9 cellular contexts compared by ENCODE assay signal in the genomic region with DNA sequence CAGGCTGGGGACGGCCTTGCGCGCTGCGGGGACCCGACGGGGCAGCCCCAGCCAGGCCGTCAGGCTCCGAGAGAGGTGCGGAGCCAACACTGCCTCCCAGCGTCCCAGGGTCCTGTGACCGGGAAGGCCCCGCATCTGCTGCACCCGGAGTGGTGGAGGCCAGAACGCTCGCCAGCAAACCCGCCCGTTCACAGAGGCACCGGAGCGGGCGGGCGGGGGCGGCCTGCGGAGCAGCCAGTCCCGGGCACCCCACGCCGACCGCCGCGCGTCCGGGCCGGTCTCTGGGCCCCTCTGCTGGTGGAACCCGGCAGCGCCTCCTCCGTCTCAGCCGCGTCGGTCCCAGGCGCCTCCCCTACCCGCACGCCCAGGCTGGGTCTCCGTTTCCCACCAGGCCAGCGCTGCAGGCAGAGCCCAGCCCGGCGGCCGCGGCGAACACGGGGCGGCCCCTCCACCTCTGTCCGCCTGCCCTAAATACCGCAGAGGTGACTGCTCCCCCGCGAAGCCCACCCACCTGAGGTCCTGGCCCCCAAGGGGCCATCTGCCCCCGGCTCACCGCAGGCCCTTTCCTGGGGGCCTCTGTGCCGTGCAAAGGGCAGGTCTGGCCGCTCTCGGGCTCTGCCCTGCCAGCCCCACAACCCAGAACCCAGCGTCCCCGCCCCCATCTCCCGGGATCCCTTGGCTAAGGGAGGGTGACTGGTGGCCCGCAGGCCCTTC. TPM values are rescaled to one million over a fixed set of nuclear protein-coding genes. Genes with fewer than 3 reads are reported as not detected.
A peak's percentile ranks its signal among the peaks of the same experiment; 100 is the strongest.
DNase-seq lines count a peak whose midpoint lies in the region; ATAC-seq and TF ChIP-seq lines count a peak whose summit lies in the region.
"Had no signal": no experiment of that assay in that cellular context is flagged by ENCODE, and none has a peak within 500 bp of the region (broad histone marks: within the 10 kb centered on the region; RNA-seq: fewer than 3 reads in every experiment).

No MANE protein-coding gene starts in this region.

- H3K4me1 ChIP-seq in esophagus squamous epithelium: peaks cover 24 to 36% (median 27%) of the 10 kb centered on the region in 3 donors
- H3K4me1 ChIP-seq in naive thymus-derived CD4-positive, alpha-beta T cell (ENCODE audit: control insufficient read depth in 2 of 2, insufficient read depth in 2 of 2, low read length in 2 of 2): peaks cover 3% of the 10 kb centered on the region in 2 donors

- no peaks in the 10 kb centered on the region for H3K9me3 Mint-ChIP-seq in activated T-cell treated with anti-CD3 and anti-CD28 coated beads, Interleukin-2, amount 50 U/mL, for 72 hours
- H3K9me3 Mint-ChIP-seq in naive thymus-derived CD4-positive, alpha-beta T cell: no peaks in the 10 kb centered on the region

- no peaks in the 10 kb centered on the region for H3K9me3 ChIP-seq in esophagus squamous epithelium
- no peaks in the 10 kb centered on the region for H3K9me3 ChIP-seq in naive thymus-derived CD4-positive, alpha-beta T cell (ENCODE audit: control insufficient read depth in 2 of 3, low read length in 3 of 3)

- H3K36me3 Mint-ChIP-seq in activated T-cell treated with anti-CD3 and anti-CD28 coated beads, Interleukin-2, amount 50 U/mL, for 72 hours (ENCODE audit: insufficient read depth in 2 of 2): peaks cover 0 to 3% of the 10 kb centered on the region in 2 donors
- H3K36me3 Mint-ChIP-seq in naive thymus-derived CD4-positive, alpha-beta T cell: peaks cover 0 to 11% (median 7%) of the 10 kb centered on the region in 5 donors

- peak; percentile 16 for DNase-seq in NCI-H2029 (lab: John Stamatoyannopoulos, UW)
- DNase-seq in NCI-H2029 treated with DMSO at 0.1 percent for 48 hours (lab: John Stamatoyannopoulos, UW): no peak
- DNase-seq in NCI-H510A treated with DMSO at 0.1 percent for 48 hours (lab: John Stamatoyannopoulos, UW): peak; percentile 43
- DNase-seq in activated T-cell treated with anti-CD3 and anti-CD28 coated beads, Interleukin-2, amount 50 U/mL, for 72 hours: peak; percentile 78 to 82
- no peak for DNase-seq in esophagus squamous epithelium (lab: John Stamatoyannopoulos, UW)
- peak; percentile 34 to 76 (median 48) for DNase-seq in naive thymus-derived CD4-positive, alpha-beta T cell
- peak; percentile 71 for DNase-seq in stimulated activated naive CD8-positive, alpha-beta T cell treated with anti-CD3 and anti-CD28 coated beads, Interleukin-15, Interleukin-2, amounts not matched to agents 100 U/mL and 50 U/mL, for 24 hours
- DNase-seq in NCI-H1048 (lab: John Stamatoyannopoulos, UW): no peak
- DNase-seq: DND-41 had no signal

- peak; percentile 91 for ATAC-seq in activated T-cell treated with anti-CD3 and anti-CD28 coated beads, Interleukin-2, amount 50 U/mL, for 72 hours (replicated peaks in 1 of 2)
- peak; percentile 88 for ATAC-seq in naive thymus-derived CD4-positive, alpha-beta T cell
- ATAC-seq in stimulated activated naive CD8-positive, alpha-beta T cell treated with anti-CD3 and anti-CD28 coated beads, Interleukin-15, Interleukin-2, amounts not matched to agents 100 U/mL and 50 U/mL, for 24 hours: peak; percentile 86

- CTCF ChIA-PET in naive thymus-derived CD4-positive, alpha-beta T cell (lab: Charles Lee): no interaction called here

- WGBS in esophagus squamous epithelium, 2 donors: no CpG with 5 or more reads among the region's 63 CpGs

- peak overlapping the region; percentile 23 to 65 (median 38) for H3K4me3 ChIP-seq in esophagus squamous epithelium
- no peak overlapping the region for H3K4me3 ChIP-seq in naive thymus-derived CD4-positive, alpha-beta T cell (ENCODE audit: low read length)

- intact Hi-C loops in esophagus squamous epithelium (cut with DNase I): loop anchor here (5.0 kb wide), 1 partner anchor 110 kb away; no protein-coding TSS in a partner anchor
- intact Hi-C loops in naive thymus-derived CD4-positive, alpha-beta T cell (cut with micrococcal nuclease): loop anchor here (1.0 to 2.0 kb wide), 4 partner anchors 104 to 112 kb away; a partner anchor contains a TSS

- H3K4me3 Mint-ChIP-seq in activated T-cell treated with anti-CD3 and anti-CD28 coated beads, Interleukin-2, amount 50 U/mL, for 72 hours: peak overlapping the region in 1 of 2 donors; percentile 43
- peak overlapping the region in 1 of 10 donors; percentile 61 for H3K4me3 Mint-ChIP-seq in naive thymus-derived CD4-positive, alpha-beta T cell

- peaks cover 6% of the 10 kb centered on the region for H3K4me1 Mint-ChIP-seq in activated T-cell treated with anti-CD3 and anti-CD28 coated beads, Interleukin-2, amount 50 U/mL, for 72 hours (ENCODE audit: low read depth)
- H3K4me1 Mint-ChIP-seq in naive thymus-derived CD4-positive, alpha-beta T cell: peaks cover 0 to 12% (median 6%) of the 10 kb centered on the region in 7 donors

- POLR2A ChIA-PET in naive thymus-derived CD4-positive, alpha-beta T cell (lab: Charles Lee): no interaction called here

- peak overlapping the region in 3 of 4 donors; percentile 7 to 55 (median 44) for H3K27ac ChIP-seq in esophagus squamous epithelium
- H3K27ac ChIP-seq in naive thymus-derived CD4-positive, alpha-beta T cell (ENCODE audit: low read depth, low read length): no peak overlapping the region

- H3K27me3 ChIP-seq in esophagus squamous epithelium: peaks cover 0 to 5% (median 0%) of the 10 kb centered on the region in 4 donors
- H3K27me3 ChIP-seq in naive thymus-derived CD4-positive, alpha-beta T cell (ENCODE audit: control insufficient read depth in 2 of 2, insufficient read depth in 2 of 2, low read length in 2 of 2): no peaks in the 10 kb centered on the region

- no peak for TF ChIP-seq POLR2A in esophagus squamous epithelium (IDR thresholded peaks at IDR 0.05)

- H3K27ac Mint-ChIP-seq in activated T-cell treated with anti-CD3 and anti-CD28 coated beads, Interleukin-2, amount 50 U/mL, for 72 hours: no peak overlapping the region
- H3K27ac Mint-ChIP-seq in naive thymus-derived CD4-positive, alpha-beta T cell: no peak overlapping the region

- H3K36me3 ChIP-seq in esophagus squamous epithelium: no peaks in the 10 kb centered on the region
- H3K36me3 ChIP-seq in naive thymus-derived CD4-positive, alpha-beta T cell (ENCODE audit: control insufficient read depth in 2 of 3, insufficient read depth in 3 of 3, low read length in 3 of 3): no peaks in the 10 kb centered on the region

- peak; percentile 53 to 93 (median 82) for TF ChIP-seq CTCF in esophagus squamous epithelium (IDR thresholded peaks at IDR 0.05)

- H3K27me3 Mint-ChIP-seq in activated T-cell treated with anti-CD3 and anti-CD28 coated beads, Interleukin-2, amount 50 U/mL, for 72 hours (ENCODE audit: low read depth): no peaks in the 10 kb centered on the region
- peaks cover 0 to 4% (median 0%) of the 10 kb centered on the region in 5 donors for H3K27me3 Mint-ChIP-seq in naive thymus-derived CD4-positive, alpha-beta T cell

RNA-seq across cellular contexts. Expression of a gene that starts 15.9 kb away (rescaled TPM):
- total RNA-seq in activated T-cell treated with anti-CD3 and anti-CD28 coated beads, Interleukin-2, amount 50 U/mL, for 72 hours: 10 to 100 TPM; 23.7 to 26.0 TPM
- total RNA-seq in esophagus squamous epithelium: 10 to 100 TPM in 2 of 4 donors, 1 to 10 TPM in 2; 2.8 to 16.8 (median 9.1) TPM
- total RNA-seq in naive thymus-derived CD4-positive, alpha-beta T cell: 10 to 100 TPM; 11.7 to 27.2 (median 24.7) TPM
- 1 to 10 TPM; 3.5 to 7.6 TPM for polyA plus RNA-seq in naive thymus-derived CD4-positive, alpha-beta T cell

RNA-seq across cellular contexts. Expression of a gene that starts 16.2 kb away (rescaled TPM):
- total RNA-seq in activated T-cell treated with anti-CD3 and anti-CD28 coated beads, Interleukin-2, amount 50 U/mL, for 72 hours: 1 to 10 TPM; 1.4 to 1.8 TPM
- 1 to 10 TPM; 2.1 to 7.4 (median 4.8) TPM for total RNA-seq in esophagus squamous epithelium
- 10 to 100 TPM in 2 of 5 experiments, 1 to 10 TPM in 2, under 1 TPM in 1; 0.94 to 11.1 (median 6.0) TPM for total RNA-seq in naive thymus-derived CD4-positive, alpha-beta T cell
- polyA plus RNA-seq in naive thymus-derived CD4-positive, alpha-beta T cell: 1 to 10 TPM in 1 of 2 donors, under 1 TPM in 1; 0.73 to 2.6 TPM

RNA-seq across cellular contexts. Expression of a gene that starts 34.1 kb away (rescaled TPM):
- total RNA-seq in activated T-cell treated with anti-CD3 and anti-CD28 coated beads, Interleukin-2, amount 50 U/mL, for 72 hours: not detected
- not detected for total RNA-seq in esophagus squamous epithelium
- not detected for total RNA-seq in naive thymus-derived CD4-positive, alpha-beta T cell
- not detected for polyA plus RNA-seq in naive thymus-derived CD4-positive, alpha-beta T cell

RNA-seq across cellular contexts. Expression of a gene that starts 52.1 kb away (rescaled TPM):
- 10 to 100 TPM; 20.0 to 28.5 TPM for total RNA-seq in activated T-cell treated with anti-CD3 and anti-CD28 coated beads, Interleukin-2, amount 50 U/mL, for 72 hours
- 10 to 100 TPM; 16.2 to 38.1 (median 20.6) TPM for total RNA-seq in esophagus squamous epithelium
- total RNA-seq in naive thymus-derived CD4-positive, alpha-beta T cell: 10 to 100 TPM; 22.9 to 92.0 (median 57.3) TPM
- 10 to 100 TPM; 10.9 to 21.4 TPM for polyA plus RNA-seq in naive thymus-derived CD4-positive, alpha-beta T cell

Comparison
In these comparisons a context has a peak if more than half of its experiments do, and no peak if none do; other contexts are left out.
1. DNase-seq: peak in NCI-H2029 (single experiment), NCI-H510A treated with DMSO at 0.1 percent for 48 hours (single experiment), activated T-cell treated with anti-CD3 and anti-CD28 coated beads, Interleukin-2, amount 50 U/mL, for 72 hours (2 of 2), naive thymus-derived CD4-positive, alpha-beta T cell (9 of 9) and stimulated activated naive CD8-positive, alpha-beta T cell treated with anti-CD3 and anti-CD28 coated beads, Interleukin-15, Interleukin-2, amounts not matched to agents 100 U/mL and 50 U/mL, for 24 hours (single experiment); none in NCI-H2029 treated with DMSO at 0.1 percent for 48 hours (single experiment), esophagus squamous epithelium (single experiment) and NCI-H1048 (single experiment).
2. Peak in every context shown above with its lines, with median percentiles within 50 percentile points of each other: ATAC-seq.